In genomic region chr5:96961053-96961452, GRCh38 we compare ENCODE assay signal across 8 cellular contexts. TPM values are rescaled to one million over a fixed set of nuclear protein-coding genes. Genes with fewer than 3 reads are reported as not detected.
DNase-seq lines count a peak whose midpoint lies in the region; ATAC-seq and TF ChIP-seq lines count a peak whose summit lies in the region.

No MANE protein-coding gene starts in this region.

- H3K4me1 ChIP-seq in CD4-positive, CD25-positive, alpha-beta regulatory T cell (ENCODE audit: control insufficient read depth, insufficient read depth, low read length, poor library complexity, severe bottlenecking), result peaks cover 84% of the 10 kb centered on the region

- no peak for TF ChIP-seq CTCF in activated CD8-positive, alpha-beta T cell treated with anti-CD3 and anti-CD28 coated beads for 36 hours (IDR thresholded peaks at IDR 0.05)
- TF ChIP-seq CTCF in type B pancreatic cell (conservative IDR thresholded peaks at IDR 0.05), result no peak

- POLR2A ChIA-PET in activated CD8-positive, alpha-beta T cell treated with anti-CD3 and anti-CD28 coated beads for 36 hours (lab: Charles Lee), result interaction anchor here (0.7 kb wide), 1 partner anchor 11 kb away, joined by 3 read pairs; no protein-coding TSS in a partner anchor

- peaks cover 57 to 92% (median 77%) of the 10 kb centered on the region in 4 donors for H3K4me1 Mint-ChIP-seq in CD4-positive, CD25-positive, alpha-beta regulatory T cell
- peaks cover 81% of the 10 kb centered on the region for H3K4me1 Mint-ChIP-seq in activated CD8-positive, alpha-beta T cell treated with anti-CD3 and anti-CD28 coated beads for 36 hours (ENCODE audit: low read depth)
- peaks cover 30% of the 10 kb centered on the region for H3K4me1 Mint-ChIP-seq in type B pancreatic cell (ENCODE audit: unreplicated experiment)

- CTCF ChIA-PET in activated CD8-positive, alpha-beta T cell treated with anti-CD3 and anti-CD28 coated beads for 36 hours (lab: Charles Lee), result interaction anchor here (0.7 to 1.1 kb wide), 6 partner anchors 12 to 201 kb away, joined by 3 to 4 read pairs (median 3); partner anchors contain the start of genes ERAP1 and LNPEP

- peaks cover 9% of the 10 kb centered on the region for H3K36me3 Mint-ChIP-seq in CD4-positive, CD25-positive, alpha-beta regulatory T cell
- peaks cover 11% of the 10 kb centered on the region for H3K36me3 Mint-ChIP-seq in activated CD8-positive, alpha-beta T cell treated with anti-CD3 and anti-CD28 coated beads for 36 hours (ENCODE audit: low read depth)
- peaks cover 6% of the 10 kb centered on the region for H3K36me3 Mint-ChIP-seq in type B pancreatic cell

- no peaks in the 10 kb centered on the region for H3K27me3 Mint-ChIP-seq in CD4-positive, CD25-positive, alpha-beta regulatory T cell
- no peaks in the 10 kb centered on the region for H3K27me3 Mint-ChIP-seq in activated CD8-positive, alpha-beta T cell treated with anti-CD3 and anti-CD28 coated beads for 36 hours
- no peaks in the 10 kb centered on the region for H3K27me3 Mint-ChIP-seq in type B pancreatic cell

- H3K9me3 Mint-ChIP-seq in CD4-positive, CD25-positive, alpha-beta regulatory T cell, result no peaks in the 10 kb centered on the region
- peaks cover 3% of the 10 kb centered on the region for H3K9me3 Mint-ChIP-seq in activated CD8-positive, alpha-beta T cell treated with anti-CD3 and anti-CD28 coated beads for 36 hours
- H3K9me3 Mint-ChIP-seq in type B pancreatic cell, result no peaks in the 10 kb centered on the region

- intact Hi-C loops in activated CD8-positive, alpha-beta T cell treated with anti-CD3 and anti-CD28 coated beads for 36 hours (cut with micrococcal nuclease), result loop anchor here (1.0 kb wide), 1 partner anchor 27 kb away; no protein-coding TSS in a partner anchor

- peaks cover 3% of the 10 kb centered on the region for H3K36me3 ChIP-seq in CD4-positive, CD25-positive, alpha-beta regulatory T cell (ENCODE audit: control insufficient read depth, insufficient read depth, low read length)

- H3K4me3 Mint-ChIP-seq in CD4-positive, CD25-positive, alpha-beta regulatory T cell, result peak overlapping the region; percentile 75 to 95 (median 86)
- peak overlapping the region; percentile 27 for H3K4me3 Mint-ChIP-seq in activated CD8-positive, alpha-beta T cell treated with anti-CD3 and anti-CD28 coated beads for 36 hours
- no peak overlapping the region for H3K4me3 Mint-ChIP-seq in type B pancreatic cell

- H3K27ac Mint-ChIP-seq in CD4-positive, CD25-positive, alpha-beta regulatory T cell, result peak overlapping the region; percentile 73 to 85 (median 85)
- H3K27ac Mint-ChIP-seq in activated CD8-positive, alpha-beta T cell treated with anti-CD3 and anti-CD28 coated beads for 36 hours, result peak overlapping the region; percentile 95
- H3K27ac Mint-ChIP-seq in type B pancreatic cell, result no peak overlapping the region

- DNase-seq in CD4-positive, CD25-positive, alpha-beta regulatory T cell, result peak in 2 of 3 donors; percentile 77 to 87
- DNase-seq in activated CD8-positive, alpha-beta T cell treated with anti-CD3 and anti-CD28 coated beads for 36 hours, result no peak
- DNase-seq in type B pancreatic cell (ENCODE audit: extremely low spot score, unreplicated experiment) (no peak), NCI-H1436 treated with DMSO at 0.1 percent for 48 hours (lab: John Stamatoyannopoulos, UW) (no peak), NCI-H774 (lab: John Stamatoyannopoulos, UW) (no peak), SW 1271 (lab: John Stamatoyannopoulos, UW) (no peak)

- no peaks in the 10 kb centered on the region for H3K27me3 ChIP-seq in CD4-positive, CD25-positive, alpha-beta regulatory T cell (ENCODE audit: control insufficient read depth, insufficient read depth, low read length)

- peak; percentile 48 to 62 for ATAC-seq in CD4-positive, CD25-positive, alpha-beta regulatory T cell (ENCODE audit: low read depth in 2 of 2)
- peak; percentile 56 for ATAC-seq in GM19438 (IDR thresholded peaks at IDR 0.05; ENCODE audit: low read depth, unreplicated experiment)
- peak; percentile 65 for ATAC-seq in HG03378 (IDR thresholded peaks at IDR 0.05; ENCODE audit: unreplicated experiment)
- ATAC-seq in activated CD8-positive, alpha-beta T cell treated with anti-CD3 and anti-CD28 coated beads for 36 hours, result peak; percentile 24

- H3K4me3 ChIP-seq in CD4-positive, CD25-positive, alpha-beta regulatory T cell (ENCODE audit: low read depth, low read length), result peak overlapping the region; percentile 72

- H3K27ac ChIP-seq in CD4-positive, CD25-positive, alpha-beta regulatory T cell (ENCODE audit: insufficient read depth, low read length, poor library complexity, severe bottlenecking), result peak overlapping the region; percentile 67

- H3K9me3 ChIP-seq in CD4-positive, CD25-positive, alpha-beta regulatory T cell (ENCODE audit: control insufficient read depth in 2 of 2, low read length in 2 of 2), result no peaks in the 10 kb centered on the region

RNA-seq across cellular contexts. Expression of gene LNPEP, which starts 25.2 kb away (rescaled TPM):
- total RNA-seq in CD4-positive, CD25-positive, alpha-beta regulatory T cell, result 95.7 TPM
- 10 to 100 TPM; 39.6 to 45.4 (median 42.6) TPM for polyA plus RNA-seq in CD4-positive, CD25-positive, alpha-beta regulatory T cell
- 10 to 100 TPM; 51.2 to 53.7 TPM for total RNA-seq in activated CD8-positive, alpha-beta T cell treated with anti-CD3 and anti-CD28 coated beads for 36 hours
- total RNA-seq in type B pancreatic cell (ENCODE audit: low replicate concordance), result 20.9 and 38.1 TPM in 2 replicates

Comparison
In these comparisons a context has a peak if more than half of its experiments do, and no peak if none do; other contexts are left out.
1. DNase-seq: peak in CD4-positive, CD25-positive, alpha-beta regulatory T cell (2 of 3); none in activated CD8-positive, alpha-beta T cell treated with anti-CD3 and anti-CD28 coated beads for 36 hours (single experiment), type B pancreatic cell (single experiment), NCI-H1436 treated with DMSO at 0.1 percent for 48 hours (single experiment), NCI-H774 (single experiment) and SW 1271 (0 of 2).
2. Peak in every context shown above with its lines, with median percentiles within 50 percentile points of each other: ATAC-seq.